In genomic region chr1:235093685-235094592, GRCh38 we compare ENCODE assay signal across 1 cellular context.
TF ChIP-seq lines count a peak whose summit lies in the region.

No MANE protein-coding gene starts in this region.

TF ChIP-seq in HepG2, 621 proteins besides CTCF, POLR2A, EP300 and RAD21 (continued from another document and continues in another):
- TF ChIP-seq SMAD3 (CRISPR knock-in tag; IDR thresholded peaks at IDR 0.05): peak; percentile 26; the same call in 1 of the 2 replicates
- TF ChIP-seq, protein P1, sequence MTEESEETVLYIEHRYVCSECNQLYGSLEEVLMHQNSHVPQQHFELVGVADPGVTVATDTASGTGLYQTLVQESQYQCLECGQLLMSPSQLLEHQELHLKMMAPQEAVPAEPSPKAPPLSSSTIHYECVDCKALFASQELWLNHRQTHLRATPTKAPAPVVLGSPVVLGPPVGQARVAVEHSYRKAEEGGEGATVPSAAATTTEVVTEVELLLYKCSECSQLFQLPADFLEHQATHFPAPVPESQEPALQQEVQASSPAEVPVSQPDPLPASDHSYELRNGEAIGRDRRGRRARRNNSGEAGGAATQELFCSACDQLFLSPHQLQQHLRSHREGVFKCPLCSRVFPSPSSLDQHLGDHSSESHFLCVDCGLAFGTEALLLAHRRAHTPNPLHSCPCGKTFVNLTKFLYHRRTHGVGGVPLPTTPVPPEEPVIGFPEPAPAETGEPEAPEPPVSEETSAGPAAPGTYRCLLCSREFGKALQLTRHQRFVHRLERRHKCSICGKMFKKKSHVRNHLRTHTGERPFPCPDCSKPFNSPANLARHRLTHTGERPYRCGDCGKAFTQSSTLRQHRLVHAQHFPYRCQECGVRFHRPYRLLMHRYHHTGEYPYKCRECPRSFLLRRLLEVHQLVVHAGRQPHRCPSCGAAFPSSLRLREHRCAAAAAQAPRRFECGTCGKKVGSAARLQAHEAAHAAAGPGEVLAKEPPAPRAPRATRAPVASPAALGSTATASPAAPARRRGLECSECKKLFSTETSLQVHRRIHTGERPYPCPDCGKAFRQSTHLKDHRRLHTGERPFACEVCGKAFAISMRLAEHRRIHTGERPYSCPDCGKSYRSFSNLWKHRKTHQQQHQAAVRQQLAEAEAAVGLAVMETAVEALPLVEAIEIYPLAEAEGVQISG (CRISPR knock-in tag; IDR thresholded peaks at IDR 0.05): 0 out of 2 replicates have a peak, but pooled peaks have one; percentile 26
- TF ChIP-seq ZNF788 (CRISPR knock-in tag; IDR thresholded peaks at IDR 0.05; ENCODE audit: borderline replicate concordance): 0 out of 2 replicates have a peak, but pooled peaks have one; percentile 24
- TF ChIP-seq ZNF737 (CRISPR knock-in tag; IDR thresholded peaks at IDR 0.05; ENCODE audit: borderline replicate concordance): no peak
- no peak for TF ChIP-seq ZBTB7B (CRISPR knock-in tag; IDR thresholded peaks at IDR 0.05)
- TF ChIP-seq, protein P2, sequence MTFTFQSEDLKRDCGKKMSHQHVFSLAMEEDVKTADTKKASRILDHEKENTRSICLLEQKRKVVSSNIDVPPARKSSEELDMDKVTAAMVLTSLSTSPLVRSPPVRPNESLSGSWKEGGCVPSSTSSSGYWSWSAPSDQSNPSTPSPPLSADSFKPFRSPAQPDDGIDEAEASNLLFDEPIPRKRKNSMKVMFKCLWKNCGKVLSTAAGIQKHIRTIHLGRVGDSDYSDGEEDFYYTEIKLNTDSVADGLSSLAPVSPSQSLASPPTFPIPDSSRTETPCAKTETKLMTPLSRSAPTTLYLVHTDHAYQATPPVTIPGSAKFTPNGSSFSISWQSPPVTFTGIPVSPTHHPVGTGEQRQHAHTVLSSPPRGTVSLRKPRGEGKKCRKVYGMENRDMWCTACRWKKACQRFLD (CRISPR knock-in tag; IDR thresholded peaks at IDR 0.05; ENCODE audit: borderline replicate concordance): 0 out of 2 replicates have a peak, but pooled peaks have one; percentile 35
- TF ChIP-seq ZNF644 (CRISPR knock-in tag; IDR thresholded peaks at IDR 0.05; ENCODE audit: low read depth): no peak
- TF ChIP-seq KDM5A (IDR thresholded peaks at IDR 0.05; ENCODE audit: borderline replicate concordance, low read length): peak; percentile 47; the same call in 1 of the 2 replicates
- TF ChIP-seq ARID3A (IDR thresholded peaks at IDR 0.05; ENCODE audit: low read depth, low read length): peak; percentile 54; the same call in 1 of the 2 replicates
- TF ChIP-seq, protein P3, sequence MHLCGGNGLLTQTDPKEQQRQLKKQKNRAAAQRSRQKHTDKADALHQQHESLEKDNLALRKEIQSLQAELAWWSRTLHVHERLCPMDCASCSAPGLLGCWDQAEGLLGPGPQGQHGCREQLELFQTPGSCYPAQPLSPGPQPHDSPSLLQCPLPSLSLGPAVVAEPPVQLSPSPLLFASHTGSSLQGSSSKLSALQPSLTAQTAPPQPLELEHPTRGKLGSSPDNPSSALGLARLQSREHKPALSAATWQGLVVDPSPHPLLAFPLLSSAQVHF (CRISPR knock-in tag; IDR thresholded peaks at IDR 0.05): no peak
- no peak for TF ChIP-seq ZNF703 (CRISPR knock-in tag; IDR thresholded peaks at IDR 0.05; ENCODE audit: borderline replicate concordance)
- TF ChIP-seq HOXA3 (CRISPR knock-in tag; IDR thresholded peaks at IDR 0.05): no peak; the same call in 1 of the 2 replicates
- TF ChIP-seq, protein P4, sequence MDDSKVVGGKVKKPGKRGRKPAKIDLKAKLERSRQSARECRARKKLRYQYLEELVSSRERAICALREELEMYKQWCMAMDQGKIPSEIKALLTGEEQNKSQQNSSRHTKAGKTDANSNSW (CRISPR knock-in tag; IDR thresholded peaks at IDR 0.05; ENCODE audit: borderline replicate concordance): no peak
- no peak for TF ChIP-seq NR2F2 (IDR thresholded peaks at IDR 0.05; ENCODE audit: borderline replicate concordance, low read depth)
- no peak for TF ChIP-seq HDAC6 (IDR thresholded peaks at IDR 0.05; ENCODE audit: low read depth, low read length)
- TF ChIP-seq ZNF224 (CRISPR knock-in tag; IDR thresholded peaks at IDR 0.05): no peak
- no peak for TF ChIP-seq DNMT1 (CRISPR knock-in tag; IDR thresholded peaks at IDR 0.05)
- TF ChIP-seq, protein P5, sequence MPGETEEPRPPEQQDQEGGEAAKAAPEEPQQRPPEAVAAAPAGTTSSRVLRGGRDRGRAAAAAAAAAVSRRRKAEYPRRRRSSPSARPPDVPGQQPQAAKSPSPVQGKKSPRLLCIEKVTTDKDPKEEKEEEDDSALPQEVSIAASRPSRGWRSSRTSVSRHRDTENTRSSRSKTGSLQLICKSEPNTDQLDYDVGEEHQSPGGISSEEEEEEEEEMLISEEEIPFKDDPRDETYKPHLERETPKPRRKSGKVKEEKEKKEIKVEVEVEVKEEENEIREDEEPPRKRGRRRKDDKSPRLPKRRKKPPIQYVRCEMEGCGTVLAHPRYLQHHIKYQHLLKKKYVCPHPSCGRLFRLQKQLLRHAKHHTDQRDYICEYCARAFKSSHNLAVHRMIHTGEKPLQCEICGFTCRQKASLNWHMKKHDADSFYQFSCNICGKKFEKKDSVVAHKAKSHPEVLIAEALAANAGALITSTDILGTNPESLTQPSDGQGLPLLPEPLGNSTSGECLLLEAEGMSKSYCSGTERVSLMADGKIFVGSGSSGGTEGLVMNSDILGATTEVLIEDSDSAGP (CRISPR knock-in tag; IDR thresholded peaks at IDR 0.05; ENCODE audit: borderline replicate concordance): peak; percentile 76; the same call in 1 of the 2 replicates
- TF ChIP-seq ZNF543 (CRISPR knock-in tag; IDR thresholded peaks at IDR 0.05): no peak
- TF ChIP-seq ZNF761 (CRISPR knock-in tag; conservative IDR thresholded peaks at IDR 0.05): no peak
- peak; percentile 89 for TF ChIP-seq ZNF3 (CRISPR knock-in tag; IDR thresholded peaks at IDR 0.05)
- TF ChIP-seq ZKSCAN8 (CRISPR knock-in tag; IDR thresholded peaks at IDR 0.05; ENCODE audit: borderline replicate concordance): peak; percentile 33; the same call in 1 of the 2 replicates
- TF ChIP-seq GATAD2A (CRISPR knock-in tag; IDR thresholded peaks at IDR 0.05): peak; percentile 47; the same call in 1 of the 2 replicates
- TF ChIP-seq SMARCE1 (IDR thresholded peaks at IDR 0.05; ENCODE audit: borderline replicate concordance): no peak
- TF ChIP-seq SMC3 (IDR thresholded peaks at IDR 0.05; ENCODE audit: low read length): peak; percentile 66
- TF ChIP-seq JARID2 (CRISPR knock-in tag; IDR thresholded peaks at IDR 0.05; ENCODE audit: insufficient replicate concordance): no peak
- no peak for TF ChIP-seq ZNF615 (CRISPR knock-in tag; IDR thresholded peaks at IDR 0.05; ENCODE audit: borderline replicate concordance)
- TF ChIP-seq ZNF614 (CRISPR knock-in tag; IDR thresholded peaks at IDR 0.05; ENCODE audit: borderline replicate concordance): no peak
- no peak for TF ChIP-seq HES4 (CRISPR knock-in tag; IDR thresholded peaks at IDR 0.05; ENCODE audit: borderline replicate concordance)
- no peak for TF ChIP-seq RXRA (CRISPR knock-in tag; IDR thresholded peaks at IDR 0.05)
- no peak for TF ChIP-seq ZNF660 (CRISPR knock-in tag; IDR thresholded peaks at IDR 0.05; ENCODE audit: borderline replicate concordance, low read depth)
- TF ChIP-seq IRF2 (CRISPR knock-in tag; IDR thresholded peaks at IDR 0.05): no peak; the same call in 1 of the 2 replicates
- TF ChIP-seq EED (CRISPR knock-in tag; IDR thresholded peaks at IDR 0.05): 0 out of 2 replicates have a peak, but pooled peaks have one; percentile 3
- TF ChIP-seq, protein P6, sequence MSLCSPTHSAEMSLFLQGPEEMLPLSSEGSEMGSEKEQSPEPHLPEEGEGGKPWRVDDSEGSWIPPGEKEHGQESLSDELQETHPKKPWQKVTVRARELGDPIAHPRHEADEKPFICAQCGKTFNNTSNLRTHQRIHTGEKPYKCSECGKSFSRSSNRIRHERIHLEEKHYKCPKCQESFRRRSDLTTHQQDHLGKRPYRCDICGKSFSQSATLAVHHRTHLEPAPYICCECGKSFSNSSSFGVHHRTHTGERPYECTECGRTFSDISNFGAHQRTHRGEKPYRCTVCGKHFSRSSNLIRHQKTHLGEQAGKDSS (CRISPR knock-in tag; IDR thresholded peaks at IDR 0.05; ENCODE audit: borderline replicate concordance, low read depth): no peak
- TF ChIP-seq MXD4 (CRISPR knock-in tag; IDR thresholded peaks at IDR 0.05): no peak
- TF ChIP-seq, protein P7, sequence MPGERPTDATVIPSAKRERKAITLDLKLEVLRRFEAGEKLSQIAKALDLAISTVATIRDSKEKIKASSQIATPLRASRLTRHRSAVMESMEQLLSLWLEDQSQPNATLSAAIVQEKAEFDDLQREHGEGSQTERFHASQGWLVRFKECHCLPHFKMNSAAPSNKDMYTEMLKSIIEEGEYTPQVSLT (CRISPR knock-in tag; IDR thresholded peaks at IDR 0.05; ENCODE audit: borderline replicate concordance, low read depth): no peak
- TF ChIP-seq ZMAT3 (CRISPR knock-in tag; conservative IDR thresholded peaks at IDR 0.05): no peak
- TF ChIP-seq BORCS8-MEF2B (CRISPR knock-in tag; IDR thresholded peaks at IDR 0.05): 0 out of 2 replicates have a peak, but pooled peaks have one; percentile 56
- TF ChIP-seq ZNF687 (CRISPR knock-in tag; IDR thresholded peaks at IDR 0.05): peak; percentile 61
- no peak for TF ChIP-seq ZNF670 (CRISPR knock-in tag; IDR thresholded peaks at IDR 0.05; ENCODE audit: borderline replicate concordance)
- TF ChIP-seq MAX (IDR thresholded peaks at IDR 0.05): 0 out of 2 replicates have a peak, but pooled peaks have one; percentile 4
- TF ChIP-seq ZNF556 (CRISPR knock-in tag; IDR thresholded peaks at IDR 0.05; ENCODE audit: borderline replicate concordance): no peak
- no peak for TF ChIP-seq ZMYM3 (CRISPR knock-in tag; IDR thresholded peaks at IDR 0.05)
- TF ChIP-seq RAD51 (IDR thresholded peaks at IDR 0.05; ENCODE audit: borderline replicate concordance): no peak
- TF ChIP-seq ZNF34 (CRISPR knock-in tag; IDR thresholded peaks at IDR 0.05; ENCODE audit: borderline replicate concordance): no peak
- TF ChIP-seq ZFP36L2 (CRISPR knock-in tag; IDR thresholded peaks at IDR 0.05): no peak
- TF ChIP-seq ZNF501 (CRISPR knock-in tag; IDR thresholded peaks at IDR 0.05): peak; percentile 67; the same call in 1 of the 2 replicates
- no peak for TF ChIP-seq LCORL (IDR thresholded peaks at IDR 0.05)
- 0 out of 2 replicates have a peak, but pooled peaks have one; percentile 48 for TF ChIP-seq LCORL (CRISPR knock-in tag; IDR thresholded peaks at IDR 0.05)
- TF ChIP-seq NFIC (IDR thresholded peaks at IDR 0.05; ENCODE audit: low read length): no peak
- TF ChIP-seq ZNF710 (CRISPR knock-in tag; IDR thresholded peaks at IDR 0.05; ENCODE audit: borderline replicate concordance): 0 out of 2 replicates have a peak, but pooled peaks have one; percentile 23
- 0 out of 2 replicates have a peak, but pooled peaks have one; percentile 19 for TF ChIP-seq MEIS1 (CRISPR knock-in tag; IDR thresholded peaks at IDR 0.05; ENCODE audit: borderline replicate concordance)
- no peak for TF ChIP-seq KDM1A (CRISPR knock-in tag; IDR thresholded peaks at IDR 0.05)
- no peak for TF ChIP-seq SIN3A (IDR thresholded peaks at IDR 0.05; ENCODE audit: borderline replicate concordance, low read depth, low read length)
